34 cellular contexts compared by ENCODE assay signal in genomic region chr13:29446016-29446415, GRCh38.
"Had no signal": no experiment of that assay in that cellular context is flagged by ENCODE, and none has a peak within 500 bp of the region (broad histone marks: within the 10 kb centered on the region; RNA-seq: fewer than 3 reads in every experiment).

No MANE protein-coding gene starts in this region.

- H3K4me3 ChIP-seq: adrenal gland, body of pancreas, breast epithelium, cardiac muscle cell had no signal

- H3K4me1 ChIP-seq: adrenal gland, body of pancreas, breast epithelium had no signal

- ATAC-seq: activated CD8-positive, alpha-beta T cell treated with anti-CD3 and anti-CD28 coated beads for 36 hours; activated naive CD4-positive, alpha-beta T cell treated with anti-CD3 and anti-CD28 coated beads, Interleukin-2, amount 50 U/mL, for 72 hours; activated T-cell treated with anti-CD3 and anti-CD28 coated beads, Interleukin-2, amount 50 U/mL, for 4 hours; activated T-cell treated with anti-CD3 and anti-CD28 coated beads, Interleukin-2, amount 50 U/mL, for 72 hours; activated T-helper 17 cell treated with anti-CD3 and anti-CD28 coated beads, Interleukin-2, amount 50 U/mL, for 72 hours; body of pancreas had no signal

- H3K27me3 ChIP-seq: adrenal gland, body of pancreas, breast epithelium, cardiac muscle cell had no signal

- H3K27ac ChIP-seq: adrenal gland, body of pancreas, brain microvascular endothelial cell, breast epithelium, cardiac muscle cell, VCaP had no signal

- DNase-seq: activated B cell treated with CpG ODN at 0.5 μM for 24 hours; activated CD4-positive, alpha-beta memory T cell treated with anti-CD3 and anti-CD28 coated beads for 36 hours; activated CD4-positive, alpha-beta T cell treated with anti-CD3 and anti-CD28 coated beads for 4 hours; activated CD4-positive, alpha-beta T cell treated with anti-CD3 and anti-CD28 coated beads, Interleukin-2, amount 10 ng/mL, durations not matched to agents 24 days and 14 days; activated CD4-positive, alpha-beta T cell treated with anti-CD3 and anti-CD28 coated beads, Interleukin-2, amount 50 U/mL, for 1 hour; activated CD4-positive, alpha-beta T cell treated with anti-CD3 and anti-CD28 coated beads, Interleukin-2, amount 50 U/mL, for 4 hours; activated CD4-positive, CD25-positive, alpha-beta regulatory T cell treated with anti-CD3 and anti-CD28 coated beads, Interleukin-2, amount 50 U/mL, for 72 hours; activated CD8-positive, alpha-beta memory T cell treated with anti-CD3 and anti-CD28 coated beads, Interleukin-2, amount 50 U/mL, for 4 hours; activated CD8-positive, alpha-beta T cell treated with anti-CD3 and anti-CD28 coated beads for 36 hours; activated effector memory CD4-positive, alpha-beta T cell treated with anti-CD3 and anti-CD28 coated beads, Interleukin-2, amount 50 U/mL, for 16 hours; activated gamma-delta T cell treated with Interleukin-2 at 50 U/mL for 16 hours; activated naive CD4-positive, alpha-beta T cell; activated naive CD4-positive, alpha-beta T cell treated with anti-CD3 and anti-CD28 coated beads for 36 hours; activated naive CD4-positive, alpha-beta T cell treated with anti-CD3 and anti-CD28 coated beads, Interleukin-2, amount 50 U/mL, for 16 hours; activated naive CD8-positive, alpha-beta T cell treated with anti-CD3 and anti-CD28 coated beads for 36 hours; activated T-cell treated with anti-CD3 and anti-CD28 coated beads for 4 hours; activated T-cell treated with anti-CD3 and anti-CD28 coated beads, Interleukin-2, amount 50 U/mL, for 1 hour; activated T-cell treated with anti-CD3 and anti-CD28 coated beads, Interleukin-2, amount 50 U/mL, for 4 hours; activated T-cell treated with anti-CD3 and anti-CD28 coated beads, Interleukin-2, amount 50 U/mL, for 72 hours; adrenal gland; amniotic stem cell; aorta; body of pancreas; brain microvascular endothelial cell; caudate nucleus; cerebellar nuclear complex; T-helper 1 cell; T-helper 2 cell; T-helper 9 cell had no signal

- H3K36me3 ChIP-seq: adrenal gland, brain microvascular endothelial cell, breast epithelium, cardiac muscle cell had no signal

- H3K9me3 ChIP-seq: adrenal gland, body of pancreas, breast epithelium had no signal
